Comparison of ENCODE assay signal across 9 cellular contexts in the genomic region with DNA sequence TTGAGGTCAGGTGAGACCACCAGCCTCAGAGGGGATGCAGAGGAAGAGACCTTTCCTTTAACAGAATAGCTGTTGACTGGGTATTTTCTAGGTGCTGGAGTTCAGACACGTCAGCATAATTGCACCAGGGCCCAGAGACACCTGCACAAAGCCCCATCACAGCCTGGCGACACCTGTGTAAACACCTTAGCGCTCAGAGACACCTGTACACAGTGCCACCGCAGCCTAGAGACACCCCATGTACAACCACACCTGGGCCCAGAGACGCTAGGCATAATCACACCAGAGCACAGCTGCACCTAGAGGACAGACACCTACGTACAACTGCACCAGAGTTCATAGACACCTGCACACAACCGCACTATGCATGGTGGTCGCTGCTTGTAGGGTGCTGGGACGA. TPM values are rescaled to one million over a fixed set of nuclear protein-coding genes. Genes with fewer than 3 reads are reported as not detected.
DNase-seq lines count a peak whose midpoint lies in the region; ATAC-seq and TF ChIP-seq lines count a peak whose summit lies in the region.
"Had no signal": no experiment of that assay in that cellular context is flagged by ENCODE, and none has a peak within 500 bp of the region (broad histone marks: within the 10 kb centered on the region; RNA-seq: fewer than 3 reads in every experiment).

No MANE protein-coding gene starts in this region.

- H3K4me1 Mint-ChIP-seq in chondrocyte (ENCODE audit: low read depth), result peaks cover 21% of the 10 kb centered on the region
- H3K4me1 Mint-ChIP-seq in progenitor cell of endocrine pancreas (ENCODE audit: low read depth), result peaks cover 14% of the 10 kb centered on the region

- H3K9me3 Mint-ChIP-seq in chondrocyte (ENCODE audit: low read depth), result no peaks in the 10 kb centered on the region
- H3K9me3 Mint-ChIP-seq in progenitor cell of endocrine pancreas (ENCODE audit: low read depth), result no peaks in the 10 kb centered on the region

- ATAC-seq in HG03175 (IDR thresholded peaks at IDR 0.05; ENCODE audit: unreplicated experiment), result no peak

- DNase-seq in NCI-H2171 treated with DMSO at 0.1 percent for 48 hours (lab: John Stamatoyannopoulos, UW) (peak; percentile 15), NCI-H2171 (lab: John Stamatoyannopoulos, UW) (no peak), NCI-H510A (lab: John Stamatoyannopoulos, UW) (peak; percentile 90), chondrocyte (ENCODE audit: low spot score) (peak; percentile 39), progenitor cell of endocrine pancreas (ENCODE audit: low spot score, unreplicated experiment) (no peak), KG1 (lab: John Stamatoyannopoulos, UW) (no peak), HPDE6-E6E7 (ENCODE audit: extremely low spot score) (no peak)
- DNase-seq: NCI-H2227 treated with DMSO at 0.1 percent for 48 hours had no signal

- H3K27ac Mint-ChIP-seq in chondrocyte (ENCODE audit: unreplicated experiment), result no peak overlapping the region
- H3K27ac Mint-ChIP-seq in progenitor cell of endocrine pancreas, result no peak overlapping the region

- H3K4me3 Mint-ChIP-seq in chondrocyte (ENCODE audit: unreplicated experiment) (peak overlapping the region; percentile 94), progenitor cell of endocrine pancreas (ENCODE audit: low read depth) (peak overlapping the region; percentile 74)

- TF ChIP-seq CTCF in chondrocyte (IDR thresholded peaks at IDR 0.05) (no peak), progenitor cell of endocrine pancreas (IDR thresholded peaks at IDR 0.05; ENCODE audit: unreplicated experiment) (no peak)

- H3K36me3 Mint-ChIP-seq in chondrocyte (ENCODE audit: low read depth), result peaks cover 2% of the 10 kb centered on the region
- H3K36me3 Mint-ChIP-seq in progenitor cell of endocrine pancreas (ENCODE audit: insufficient read depth), result peaks cover 6% of the 10 kb centered on the region

- H3K27me3 Mint-ChIP-seq in chondrocyte (ENCODE audit: low read depth) (no peaks in the 10 kb centered on the region), progenitor cell of endocrine pancreas (no peaks in the 10 kb centered on the region)

RNA-seq across cellular contexts. Expression of a gene that starts 1.0 kb away (rescaled TPM):
- total RNA-seq in chondrocyte (4.9 to 8.1 TPM (median 6.4 TPM) in 3 replicates), progenitor cell of endocrine pancreas (11.9 and 13.5 TPM in 2 replicates)

RNA-seq across cellular contexts. Expression of a gene that starts 1.1 kb away (rescaled TPM):
- total RNA-seq in chondrocyte (26.5 to 30.4 TPM (median 30.1 TPM) in 3 replicates), progenitor cell of endocrine pancreas (69.0 and 69.2 TPM in 2 replicates)

RNA-seq across cellular contexts. Expression of a gene that starts 42.9 kb away (rescaled TPM):
- total RNA-seq in chondrocyte (1.9 to 4.7 TPM (median 2.3 TPM) in 3 replicates), progenitor cell of endocrine pancreas (44.3 and 47.6 TPM in 2 replicates)

Comparison
In these comparisons a context has a peak if more than half of its experiments do, and no peak if none do; other contexts are left out.
1. DNase-seq: peak in NCI-H2171 treated with DMSO at 0.1 percent for 48 hours (single experiment), NCI-H510A (single experiment) and chondrocyte (single experiment); none in NCI-H2171 (single experiment), progenitor cell of endocrine pancreas (single experiment), KG1 (single experiment) and HPDE6-E6E7 (single experiment).